In genomic region chr12:110468212-110469048, GRCh38 we compare ENCODE assay signal across 1 cellular context.
TF ChIP-seq lines count a peak whose summit lies in the region.

Gene FAM216A (plus strand): TSS chr12:110468845. CDS start chr12:110468876, 31 bp downstream.
Gene GPN3 (minus strand): TSS chr12:110468257. CDS start chr12:110468203, 54 bp downstream.

TF ChIP-seq in HepG2, 621 proteins besides CTCF, POLR2A, EP300 and RAD21 (continued from another document and continues in another):
- peak; percentile 84; the same call in 1 of the 2 replicates for TF ChIP-seq CSRNP2 (CRISPR knock-in tag; conservative IDR thresholded peaks at IDR 0.05; ENCODE audit: low read depth)
- no peak for TF ChIP-seq ZNF597 (CRISPR knock-in tag; IDR thresholded peaks at IDR 0.05)
- no peak for TF ChIP-seq SYNCRIP (IDR thresholded peaks at IDR 0.05; ENCODE audit: insufficient read depth, low read depth, low read length)
- peak; percentile 71; the same call in 1 of the 2 replicates for TF ChIP-seq TARDBP (CRISPR knock-in tag; IDR thresholded peaks at IDR 0.05)
- TF ChIP-seq YEATS2 (CRISPR knock-in tag; IDR thresholded peaks at IDR 0.05; ENCODE audit: borderline replicate concordance) = peak; percentile 94
- no peak for TF ChIP-seq NFE2L2 (IDR thresholded peaks at IDR 0.05; ENCODE audit: low read length)
- TF ChIP-seq TOPORS (CRISPR knock-in tag; IDR thresholded peaks at IDR 0.05) = peak; percentile 74; the same call in 1 of the 2 replicates
- TF ChIP-seq TBL1XR1 (IDR thresholded peaks at IDR 0.05; ENCODE audit: borderline replicate concordance, low read length, partially characterized antibody) = peak; percentile 29
- no peak for TF ChIP-seq ZNF280D (CRISPR knock-in tag; IDR thresholded peaks at IDR 0.05)
- TF ChIP-seq GFI1 (CRISPR knock-in tag; IDR thresholded peaks at IDR 0.05; ENCODE audit: borderline replicate concordance) = no peak
- TF ChIP-seq ZBTB10 (CRISPR knock-in tag; IDR thresholded peaks at IDR 0.05; ENCODE audit: borderline replicate concordance) = peak; percentile 47; the same call in 1 of the 2 replicates
- peak; percentile 95 for TF ChIP-seq ZNF687 (CRISPR knock-in tag; IDR thresholded peaks at IDR 0.05)
- 0 out of 2 replicates have a peak, but pooled peaks have one; percentile 9 for TF ChIP-seq HINFP (CRISPR knock-in tag; IDR thresholded peaks at IDR 0.05; ENCODE audit: low read depth)
- peak; percentile 33; the same call in 1 of the 2 replicates for TF ChIP-seq PITX1 (CRISPR knock-in tag; IDR thresholded peaks at IDR 0.05)
- no peak for TF ChIP-seq DNMT3B (CRISPR knock-in tag; conservative IDR thresholded peaks at IDR 0.05)
- peak; percentile 22; the same call in 1 of the 2 replicates for TF ChIP-seq ZSCAN22 (CRISPR knock-in tag; IDR thresholded peaks at IDR 0.05)
- TF ChIP-seq ZNF142 (CRISPR knock-in tag; IDR thresholded peaks at IDR 0.05) = no peak; the same call in 1 of the 2 replicates
- no peak for TF ChIP-seq ZNF775 (CRISPR knock-in tag; IDR thresholded peaks at IDR 0.05; ENCODE audit: borderline replicate concordance)
- no peak for TF ChIP-seq ZNF891 (CRISPR knock-in tag; IDR thresholded peaks at IDR 0.05)
- no peak for TF ChIP-seq NCOA1 (CRISPR knock-in tag; IDR thresholded peaks at IDR 0.05)
- TF ChIP-seq ZNF710 (CRISPR knock-in tag; IDR thresholded peaks at IDR 0.05; ENCODE audit: borderline replicate concordance) = 0 out of 2 replicates have a peak, but pooled peaks have one; percentile 60
- peak; percentile 58; the same call in 1 of the 2 replicates for TF ChIP-seq ZNF841 (CRISPR knock-in tag; IDR thresholded peaks at IDR 0.05; ENCODE audit: borderline replicate concordance)
- no peak for TF ChIP-seq PCBP1 (IDR thresholded peaks at IDR 0.05; ENCODE audit: borderline replicate concordance, low read depth, low read length)
- TF ChIP-seq KDM2A (CRISPR knock-in tag; IDR thresholded peaks at IDR 0.05; ENCODE audit: borderline replicate concordance, low read depth) = peak; percentile 82; the same call in 1 of the 2 replicates
- peak; percentile 23 for TF ChIP-seq ZNF678 (CRISPR knock-in tag; IDR thresholded peaks at IDR 0.05)
- no peak for TF ChIP-seq ZNF883 (CRISPR knock-in tag; IDR thresholded peaks at IDR 0.05; ENCODE audit: not compliant biosample characterization)
- no peak for TF ChIP-seq ZNF207 (IDR thresholded peaks at IDR 0.05; ENCODE audit: borderline replicate concordance)
- TF ChIP-seq FOXJ3 (CRISPR knock-in tag; IDR thresholded peaks at IDR 0.05; ENCODE audit: borderline replicate concordance) = 0 out of 2 replicates have a peak, but pooled peaks have one; percentile 72
- TF ChIP-seq CREB1 (IDR thresholded peaks at IDR 0.05) = peak; percentile 62
- peak; percentile 94 for TF ChIP-seq CREB1 (CRISPR knock-in tag; IDR thresholded peaks at IDR 0.05)
- 0 out of 4 replicates have a peak, but pooled peaks of 1 of the 2 experiments have one; percentile 27 for TF ChIP-seq NR2F1 (CRISPR knock-in tag; IDR thresholded peaks at IDR 0.05)
- peak; percentile 88; the same call in 1 of the 2 replicates for TF ChIP-seq ZNF879 (CRISPR knock-in tag; IDR thresholded peaks at IDR 0.05)
- TF ChIP-seq ZFYVE20 (CRISPR knock-in tag; IDR thresholded peaks at IDR 0.05; ENCODE audit: borderline replicate concordance, low read depth) = 0 out of 2 replicates have a peak, but pooled peaks have one; percentile 6
